ENCODE assay signal across 16 cellular contexts in genomic region chr17:80619535-80620235, GRCh38.
A peak's percentile ranks its signal among the peaks of the same experiment; 100 is the strongest.
DNase-seq lines count a peak whose midpoint lies in the region; ATAC-seq, FAIRE-seq and TF ChIP-seq lines count a peak whose summit lies in the region.
"Had no signal": no experiment of that assay in that cellular context is flagged by ENCODE, and none has a peak within 500 bp of the region (broad histone marks: within the 10 kb centered on the region; RNA-seq: fewer than 3 reads in every experiment).

No MANE protein-coding gene starts in this region.

- H3K9me2 ChIP-seq in SK-N-SH, result no peaks in the 10 kb centered on the region

- peaks cover 33% of the 10 kb centered on the region for H3K4me1 Mint-ChIP-seq in stimulated activated effector memory CD8-positive, alpha-beta T cell treated with anti-CD3 and anti-CD28 coated beads, Interleukin-12 subunit alpha, Interleukin-12 subunit beta, amount 100 ng/mL, for 72 hours

- POLR2A ChIA-PET in SK-N-SH (lab: Yijun Ruan, JAX), result no interaction called here

- no peak overlapping the region for H2AFZ ChIP-seq in SK-N-SH (ENCODE audit: low read depth)

- peaks cover 48% of the 10 kb centered on the region for H3K79me2 ChIP-seq in SK-N-SH (ENCODE audit: insufficient read depth)

- H3K36me3 ChIP-seq in SK-N-SH (replicated peaks in 1 of 2; ENCODE audit: control insufficient read depth in 1 of 2, insufficient read depth in 2 of 2, low read length in 1 of 2) (no peaks in the 10 kb centered on the region), ovary (no peaks in the 10 kb centered on the region)
- H3K36me3 ChIP-seq: esophagus squamous epithelium, suprapubic skin had no signal

- H3K27ac ChIP-seq in SK-N-SH (ENCODE audit: low read depth in 2 of 2, low read length in 1 of 2), result no peak overlapping the region
- no peak overlapping the region for H3K27ac ChIP-seq in foreskin keratinocyte
- H3K27ac ChIP-seq in ovary, result no peak overlapping the region
- H3K27ac ChIP-seq: esophagus squamous epithelium, suprapubic skin had no signal

- H3K36me3 Mint-ChIP-seq in stimulated activated effector memory CD8-positive, alpha-beta T cell treated with anti-CD3 and anti-CD28 coated beads, Interleukin-12 subunit alpha, Interleukin-12 subunit beta, amount 100 ng/mL, for 72 hours, result peaks cover 1% of the 10 kb centered on the region

- ATAC-seq in SK-N-SH treated with all-trans-retinoic acid at 6 μM for 48 hours, result peak; percentile 49; the same call in 1 of the 3 replicates
- ATAC-seq in foreskin keratinocyte, result peak; percentile 86
- ATAC-seq in stimulated activated effector memory CD8-positive, alpha-beta T cell treated with anti-CD3 and anti-CD28 coated beads, Interleukin-12 subunit alpha, Interleukin-12 subunit beta, amount 100 ng/mL, for 72 hours, result no peak
- no peak for ATAC-seq in GM19351 (IDR thresholded peaks at IDR 0.05; ENCODE audit: unreplicated experiment)

- H3K27ac Mint-ChIP-seq in stimulated activated effector memory CD8-positive, alpha-beta T cell treated with anti-CD3 and anti-CD28 coated beads, Interleukin-12 subunit alpha, Interleukin-12 subunit beta, amount 100 ng/mL, for 72 hours, result peak overlapping the region; percentile 70

- TF ChIP-seq RAD21 in SK-N-SH (IDR thresholded peaks at IDR 0.05; ENCODE audit: low read length), result no peak

- H3K27me3 ChIP-seq in SK-N-SH (ENCODE audit: insufficient read depth), result no peaks in the 10 kb centered on the region
- H3K27me3 ChIP-seq in foreskin keratinocyte, result no peaks in the 10 kb centered on the region
- no peaks in the 10 kb centered on the region for H3K27me3 ChIP-seq in ovary
- H3K27me3 ChIP-seq: esophagus squamous epithelium, suprapubic skin had no signal

- TF ChIP-seq EP300 in SK-N-SH (IDR thresholded peaks at IDR 0.05; ENCODE audit: borderline replicate concordance in 1 of 2, low read depth in 1 of 2, low read length in 1 of 2) (no peak), ovary (IDR thresholded peaks at IDR 0.05) (no peak)

- DNase-seq in SK-N-SH (no peak), RCC 7860 (ENCODE audit: low spot score) (peak; percentile 60), foreskin keratinocyte (peak; percentile 66 to 81), NCI-H1092 treated with DMSO at 0.1 percent for 48 hours (lab: John Stamatoyannopoulos, UW) (no peak), ovary (no peak)
- DNase-seq in stimulated activated effector memory CD8-positive, alpha-beta T cell treated with anti-CD3 and anti-CD28 coated beads, Interleukin-12 subunit alpha, Interleukin-12 subunit beta, amount 100 ng/mL, for 72 hours (ENCODE audit: low spot score in 2 of 2), result no peak
- DNase-seq: activated naive CD4-positive, alpha-beta T cell treated with Interleukin-2 at 50 U/mL for 16 hours; cerebellar nuclear complex; esophagus squamous epithelium; NCI-H1930; NCI-H82 had no signal

- peak; percentile 73 for FAIRE-seq in RCC 7860 (lab: Jason Lieb, UNC)
- FAIRE-seq: A204.1, TTC549 had no signal

- no peaks in the 10 kb centered on the region for H3F3A ChIP-seq in SK-N-SH (replicated peaks; ENCODE audit: insufficient read depth)

- no peaks in the 10 kb centered on the region for H3K9me3 Mint-ChIP-seq in stimulated activated effector memory CD8-positive, alpha-beta T cell treated with anti-CD3 and anti-CD28 coated beads, Interleukin-12 subunit alpha, Interleukin-12 subunit beta, amount 100 ng/mL, for 72 hours

- TF ChIP-seq POLR2A in ovary (IDR thresholded peaks at IDR 0.05), result no peak

- peaks cover 0 to 6% of the 10 kb centered on the region in 2 experiments; a peak in 1 of 4 replicates for H3K4me1 ChIP-seq in SK-N-SH (ENCODE audit: control insufficient read depth in 1 of 2, insufficient read depth in 2 of 2, low read depth in 1 of 2, low read length in 1 of 2)
- H3K4me1 ChIP-seq in foreskin keratinocyte, result peaks cover 21% of the 10 kb centered on the region
- no peaks in the 10 kb centered on the region for H3K4me1 ChIP-seq in ovary (ENCODE audit: insufficient read depth)
- H3K4me1 ChIP-seq: esophagus squamous epithelium, suprapubic skin had no signal

- no peak overlapping the region for H3K9ac ChIP-seq in SK-N-SH

- no peak overlapping the region for H3K4me2 ChIP-seq in SK-N-SH

- intact Hi-C loops in ovary (cut with DNase I), result no loop called here

- H3K4me3 Mint-ChIP-seq in stimulated activated effector memory CD8-positive, alpha-beta T cell treated with anti-CD3 and anti-CD28 coated beads, Interleukin-12 subunit alpha, Interleukin-12 subunit beta, amount 100 ng/mL, for 72 hours, result no peak overlapping the region

- H3K4me3 ChIP-seq in SK-N-SH (ENCODE audit: low read depth in 2 of 2, low read length in 1 of 2), result no peak overlapping the region
- H3K4me3 ChIP-seq in ovary, result no peak overlapping the region
- H3K4me3 ChIP-seq: esophagus squamous epithelium, suprapubic skin had no signal

- CTCF ChIA-PET in SK-N-SH (lab: Yijun Ruan, JAX), result interaction anchor here (0.9 to 1.4 kb wide), 4 partner anchors 17 to 192 kb away, joined by 3 to 8 read pairs (median 4); no protein-coding TSS in a partner anchor

- 88% methylated on average over 9 of the region's 9 CpGs for WGBS in SK-N-SH (ENCODE audit: low lambda C conversion rate)
- WGBS in ovary, 3 donors, result 87 to 90% (median 88%) methylated on average over 9 of the region's 9 CpGs

- H3K9me3 ChIP-seq in SK-N-SH, result no peaks in the 10 kb centered on the region
- H3K9me3 ChIP-seq in ovary, result no peaks in the 10 kb centered on the region
- H3K9me3 ChIP-seq: esophagus squamous epithelium, suprapubic skin had no signal

- TF ChIP-seq CTCF in SK-N-SH (IDR thresholded peaks at IDR 0.05), result no peak
- TF ChIP-seq CTCF in foreskin keratinocyte (conservative IDR thresholded peaks at IDR 0.05), result no peak
- TF ChIP-seq CTCF in ovary (IDR thresholded peaks at IDR 0.05), result no peak

- peaks cover 14% of the 10 kb centered on the region for H4K20me1 ChIP-seq in SK-N-SH (ENCODE audit: insufficient read depth)

TF ChIP-seq in SK-N-SH treated with all-trans-retinoic acid at 6 μM for 48 hours, 23 proteins besides CTCF, POLR2A, EP300 and RAD21 (continues in another document):
- no peak for TF ChIP-seq ZC3H10 (CRISPR knock-in tag; IDR thresholded peaks at IDR 0.05)
- TF ChIP-seq TOX (CRISPR knock-in tag; IDR thresholded peaks at IDR 0.05; ENCODE audit: borderline replicate concordance), result no peak
- TF ChIP-seq SNAI2 (CRISPR knock-in tag; IDR thresholded peaks at IDR 0.05), result no peak
- TF ChIP-seq GLIS3 (CRISPR knock-in tag; IDR thresholded peaks at IDR 0.05), result no peak
- no peak for TF ChIP-seq TSHZ2 (CRISPR knock-in tag; IDR thresholded peaks at IDR 0.05)
- no peak for TF ChIP-seq ZNF70 (CRISPR knock-in tag; IDR thresholded peaks at IDR 0.05)

TF ChIP-seq in SK-N-SH, 30 proteins besides CTCF, POLR2A, EP300 and RAD21:
- TF ChIP-seq ELF1 (IDR thresholded peaks at IDR 0.05) (no peak), NFIC (IDR thresholded peaks at IDR 0.05; ENCODE audit: borderline replicate concordance) (no peak), USF1 (IDR thresholded peaks at IDR 0.05; ENCODE audit: borderline replicate concordance, low read depth) (no peak), PBX3 (IDR thresholded peaks at IDR 0.05) (no peak), MAX (IDR thresholded peaks at IDR 0.05; ENCODE audit: low read depth) (no peak)

Comparison
In these comparisons a context has a peak if more than half of its experiments do, and no peak if none do; other contexts are left out.
1. ATAC-seq: peak in SK-N-SH treated with all-trans-retinoic acid at 6 μM for 48 hours (single experiment) and foreskin keratinocyte (single experiment); none in stimulated activated effector memory CD8-positive, alpha-beta T cell treated with anti-CD3 and anti-CD28 coated beads, Interleukin-12 subunit alpha, Interleukin-12 subunit beta, amount 100 ng/mL, for 72 hours (single experiment) and GM19351 (single experiment).
2. DNase-seq: peak in RCC 7860 (single experiment) and foreskin keratinocyte (2 of 2); none in SK-N-SH (single experiment), stimulated activated effector memory CD8-positive, alpha-beta T cell treated with anti-CD3 and anti-CD28 coated beads, Interleukin-12 subunit alpha, Interleukin-12 subunit beta, amount 100 ng/mL, for 72 hours (0 of 2), NCI-H1092 treated with DMSO at 0.1 percent for 48 hours (single experiment) and ovary (0 of 5).